In the genomic region with DNA sequence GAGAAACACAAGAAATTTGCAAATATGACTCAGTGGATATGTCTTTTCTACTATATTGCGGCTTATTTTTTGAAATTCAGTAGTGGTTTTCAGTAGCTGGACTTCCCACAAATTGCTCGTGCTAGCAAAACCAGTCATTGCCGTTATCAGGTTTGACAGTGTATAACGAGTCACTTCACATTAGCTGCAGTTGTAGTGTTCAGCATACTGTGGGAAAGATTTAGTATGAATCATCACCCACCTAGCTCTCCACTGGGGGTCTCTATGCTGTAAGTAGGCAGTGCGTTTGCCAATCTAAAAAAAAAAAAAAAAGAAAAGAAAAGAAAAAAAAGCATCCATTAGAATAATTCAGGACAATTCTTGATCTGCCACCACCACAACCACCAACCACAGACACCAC, we compare ENCODE assay signal across 22 cellular contexts.
DNase-seq lines count a peak whose midpoint lies in the region; ATAC-seq and TF ChIP-seq lines count a peak whose summit lies in the region.
"Had no signal": no experiment of that assay in that cellular context is flagged by ENCODE, and none has a peak within 500 bp of the region (broad histone marks: within the 10 kb centered on the region; RNA-seq: fewer than 3 reads in every experiment).

No MANE protein-coding gene starts in this region.

- H3K27me3 Mint-ChIP-seq in type B pancreatic cell, result no peaks in the 10 kb centered on the region
- H3K27me3 Mint-ChIP-seq in activated T-cell treated with anti-CD3 and anti-CD28 coated beads, Interleukin-2, amount 50 U/mL, for 4 hours (ENCODE audit: low read depth), result no peaks in the 10 kb centered on the region
- H3K27me3 Mint-ChIP-seq: CD8-positive, alpha-beta memory T cell; T-cell had no signal

- H3K27ac Mint-ChIP-seq in type B pancreatic cell, result no peak overlapping the region
- H3K27ac Mint-ChIP-seq: CD14-positive monocyte, H9, T-cell had no signal

- no peak overlapping the region for H3K4me3 ChIP-seq in astrocyte of the spinal cord (ENCODE audit: low read depth, low read length)
- H3K4me3 ChIP-seq in retinal pigment epithelial cell (ENCODE audit: low read length), result no peak overlapping the region
- H3K4me3 ChIP-seq: GM23248, MG63 had no signal

- no peaks in the 10 kb centered on the region for H3K9me3 Mint-ChIP-seq in type B pancreatic cell
- H3K9me3 Mint-ChIP-seq in activated T-cell treated with anti-CD3 and anti-CD28 coated beads, Interleukin-2, amount 50 U/mL, for 4 hours, result peaks cover 10% of the 10 kb centered on the region
- H3K9me3 Mint-ChIP-seq: H9 had no signal

- TF ChIP-seq CTCF in astrocyte of the spinal cord (IDR thresholded peaks at IDR 0.05; ENCODE audit: low read depth, low read length) (no peak), retinal pigment epithelial cell (conservative IDR thresholded peaks at IDR 0.05; ENCODE audit: low read depth, low read length) (no peak), type B pancreatic cell (conservative IDR thresholded peaks at IDR 0.05) (no peak)

- ATAC-seq in activated T-cell treated with anti-CD3 and anti-CD28 coated beads, Interleukin-2, amount 50 U/mL, for 4 hours, result no peak
- ATAC-seq: T-cell had no signal

- no peak overlapping the region for H3K4me3 Mint-ChIP-seq in type B pancreatic cell
- H3K4me3 Mint-ChIP-seq in activated T-cell treated with anti-CD3 and anti-CD28 coated beads, Interleukin-2, amount 50 U/mL, for 4 hours, result no peak overlapping the region
- H3K4me3 Mint-ChIP-seq: CD14-positive monocyte; CD8-positive, alpha-beta memory T cell; H9; T-cell had no signal

- in situ Hi-C loops in astrocyte of the spinal cord (cut with HindIII; ENCODE audit: low sequenced_read_pairs), result no loop called here

- H3K36me3 Mint-ChIP-seq in type B pancreatic cell, result no peaks in the 10 kb centered on the region
- H3K36me3 Mint-ChIP-seq in activated T-cell treated with anti-CD3 and anti-CD28 coated beads, Interleukin-2, amount 50 U/mL, for 4 hours (ENCODE audit: insufficient read depth), result no peaks in the 10 kb centered on the region
- H3K36me3 Mint-ChIP-seq: CD14-positive monocyte, T-cell had no signal

- DNase-seq in HT1080 (ENCODE audit: low read depth) (peak; percentile 29), OCI-M1 (lab: John Stamatoyannopoulos, UW) (peak; percentile 53), astrocyte of the spinal cord (ENCODE audit: low read depth, low spot score) (peak; percentile 56), retinal pigment epithelial cell (ENCODE audit: low read depth) (peak; percentile 39), type B pancreatic cell (ENCODE audit: extremely low spot score, unreplicated experiment) (no peak)
- no peak for DNase-seq in activated T-cell treated with anti-CD3 and anti-CD28 coated beads, Interleukin-2, amount 50 U/mL, for 4 hours
- DNase-seq in effector CD8-positive, alpha-beta T cell (lab: John Stamatoyannopoulos, UW), result no peak
- DNase-seq: ACHN; BE2C; CD8-positive, alpha-beta memory T cell; DND-41; GM23248; H9; KBM-7; MG63; NCI-H2029 treated with DMSO at 0.1 percent for 48 hours; NCI-H226; NCI-H510A; NK-92 treated with Interleukin-12 subunit alpha and Interleukin-12 subunit beta, amount 100 ng/mL, for 24 hours; SHP77; T-cell had no signal

- peaks cover 12% of the 10 kb centered on the region for H3K4me1 Mint-ChIP-seq in type B pancreatic cell (ENCODE audit: unreplicated experiment)
- no peaks in the 10 kb centered on the region for H3K4me1 Mint-ChIP-seq in activated T-cell treated with anti-CD3 and anti-CD28 coated beads, Interleukin-2, amount 50 U/mL, for 4 hours (ENCODE audit: low read depth)
- H3K4me1 Mint-ChIP-seq: CD14-positive monocyte; CD8-positive, alpha-beta memory T cell; H9; T-cell had no signal

Comparison
In these comparisons a context has a peak if more than half of its experiments do, and no peak if none do; other contexts are left out.
1. DNase-seq: peak in HT1080 (single experiment), OCI-M1 (single experiment), astrocyte of the spinal cord (single experiment) and retinal pigment epithelial cell (single experiment); none in type B pancreatic cell (single experiment), activated T-cell treated with anti-CD3 and anti-CD28 coated beads, Interleukin-2, amount 50 U/mL, for 4 hours (single experiment) and effector CD8-positive, alpha-beta T cell (single experiment).